8 cellular contexts compared by ENCODE assay signal in the genomic region with DNA sequence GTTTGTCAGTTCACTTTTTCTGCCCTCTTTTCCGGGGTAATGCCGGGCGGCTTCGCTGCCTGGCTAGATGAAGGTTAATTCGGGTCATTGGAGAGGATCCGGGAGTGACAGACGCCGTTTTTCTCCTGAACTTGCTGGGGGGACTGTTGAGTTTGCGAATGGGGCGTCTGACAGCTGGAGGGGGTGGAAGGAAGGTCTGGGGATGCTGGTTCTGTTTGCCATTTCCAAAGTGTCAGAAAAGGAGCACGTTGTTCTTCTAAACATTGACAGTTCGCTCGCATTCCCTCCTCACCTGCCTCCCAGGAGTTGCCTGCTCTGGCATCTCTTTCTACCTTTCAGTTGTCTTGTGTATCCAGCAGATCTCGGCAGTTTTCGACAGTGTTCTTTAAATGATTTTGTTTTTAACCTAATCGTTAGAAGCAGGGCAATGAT. TPM values are rescaled to one million over a fixed set of nuclear protein-coding genes. Genes with fewer than 3 reads are reported as not detected.
DNase-seq lines count a peak whose midpoint lies in the region; ATAC-seq and TF ChIP-seq lines count a peak whose summit lies in the region.

No MANE protein-coding gene starts in this region.

- TF ChIP-seq CTCF in cardiac fibroblast (IDR thresholded peaks at IDR 0.05; ENCODE audit: low read depth, low read length) = no peak

- H3K4me2 ChIP-seq in mesendoderm (ENCODE audit: low read length) = peak overlapping the region; percentile 88

- peak overlapping the region; percentile 9 for H3K18ac ChIP-seq in mesendoderm (ENCODE audit: low read length)

- WGBS in mesendoderm (ENCODE audit: extremely low coverage, insufficient coverage, low lambda C conversion rate) = no CpG with 5 or more reads among the region's 16 CpGs
- WGBS in urinary bladder = under 1% methylated on average over 16 of the region's 16 CpGs

- H2BK5ac ChIP-seq in mesendoderm (ENCODE audit: low read length) = no peak overlapping the region

- H4K5ac ChIP-seq in mesendoderm (ENCODE audit: low read length) = no peak overlapping the region

- peak overlapping the region; percentile 93 for H3K9ac ChIP-seq in mesendoderm (ENCODE audit: low read length)

- H3K79me1 ChIP-seq in mesendoderm (ENCODE audit: low read length) = peaks cover 8% of the 10 kb centered on the region

- H3K79me2 ChIP-seq in mesendoderm (ENCODE audit: control insufficient read depth, insufficient read depth, low read length) = peaks cover 30% of the 10 kb centered on the region

- no peak overlapping the region for H4K8ac ChIP-seq in mesendoderm (ENCODE audit: low read depth, low read length)

- H3K27me3 ChIP-seq in mesendoderm (ENCODE audit: insufficient read depth, low read length, poor library complexity) = no peaks in the 10 kb centered on the region

- H2BK15ac ChIP-seq in mesendoderm (replicated peaks; ENCODE audit: low read depth) = no peak overlapping the region

- no peak overlapping the region for H3K4ac ChIP-seq in mesendoderm (ENCODE audit: low read depth, low read length)

- ATAC-seq in GM21526 (IDR thresholded peaks at IDR 0.05; ENCODE audit: low FRiP score, unreplicated experiment) (peak; percentile 0), GM21576 (IDR thresholded peaks at IDR 0.05; ENCODE audit: unreplicated experiment) (no peak), GM18520 (IDR thresholded peaks at IDR 0.05; ENCODE audit: unreplicated experiment) (no peak)

- H3K56ac ChIP-seq in mesendoderm (ENCODE audit: low read length) = peak overlapping the region; percentile 93

- no peak overlapping the region for H3K23ac ChIP-seq in mesendoderm (ENCODE audit: low read length)

- H2AK5ac ChIP-seq in mesendoderm (ENCODE audit: low read length) = no peak overlapping the region

- no peak overlapping the region for H2BK120ac ChIP-seq in mesendoderm (ENCODE audit: low read depth, low read length)

- H3K4me3 ChIP-seq in cardiac fibroblast (replicated peaks in 1 of 2; ENCODE audit: low read depth in 2 of 2, low read length in 2 of 2) (peak overlapping the region; percentile 86 to 88), mesendoderm (ENCODE audit: low read length) (peak overlapping the region; percentile 90), urinary bladder (ENCODE audit: low read depth, low read length) (peak overlapping the region; percentile 77)

- DNase-seq in NCI-H146 treated with DMSO at 0.1 percent for 48 hours (lab: John Stamatoyannopoulos, UW; ENCODE audit: unreplicated experiment) = peak; percentile 56
- no peak for DNase-seq in cardiac fibroblast (ENCODE audit: low read depth in 2 of 2)
- DNase-seq in mesendoderm = peak; percentile 61
- DNase-seq in epidermal melanocyte (ENCODE audit: insufficient read length, low spot score) = no peak

- peaks cover 6% of the 10 kb centered on the region for H3K4me1 ChIP-seq in mesendoderm (ENCODE audit: control insufficient read depth, low read depth, low read length)
- peaks cover 1% of the 10 kb centered on the region for H3K4me1 ChIP-seq in urinary bladder (ENCODE audit: insufficient read depth)

- H3K36me3 ChIP-seq in mesendoderm (ENCODE audit: control insufficient read depth, insufficient read depth, low read length) (no peaks in the 10 kb centered on the region), urinary bladder (ENCODE audit: insufficient read depth) (no peaks in the 10 kb centered on the region)

- H3K27ac ChIP-seq in mesendoderm (ENCODE audit: low read depth, low read length) (no peak overlapping the region), urinary bladder (ENCODE audit: low read depth) (peak overlapping the region; percentile 98)

RNA-seq across cellular contexts. Expression of gene SELENOT, which starts 0.8 kb away (rescaled TPM):
- polyA plus RNA-seq in mesendoderm (2013, experiment 1 of 2) = 39.8 TPM
- 41.1 TPM for polyA plus RNA-seq in mesendoderm (2013, experiment 2 of 2)
- total RNA-seq in urinary bladder = 76.5 TPM
- 94.4 TPM for polyA plus RNA-seq in urinary bladder

RNA-seq across cellular contexts. Expression of gene EIF2A, which starts 57.3 kb away (rescaled TPM):
- polyA plus RNA-seq in mesendoderm (2013, experiment 1 of 2) = 107 TPM
- 108 TPM for polyA plus RNA-seq in mesendoderm (2013, experiment 2 of 2)
- total RNA-seq in urinary bladder = 194 TPM
- 63.3 TPM for polyA plus RNA-seq in urinary bladder

RNA-seq across cellular contexts. Expression of gene SERP1, which starts 57.6 kb away (rescaled TPM):
- 89.8 TPM for polyA plus RNA-seq in mesendoderm (2013, experiment 1 of 2)
- 93.4 TPM for polyA plus RNA-seq in mesendoderm (2013, experiment 2 of 2)
- total RNA-seq in urinary bladder = 144 TPM
- 115 TPM for polyA plus RNA-seq in urinary bladder

Comparison
In these comparisons a context has a peak if more than half of its experiments do, and no peak if none do; other contexts are left out.
1. DNase-seq: peak in NCI-H146 treated with DMSO at 0.1 percent for 48 hours (single experiment) and mesendoderm (single experiment); none in cardiac fibroblast (0 of 2) and epidermal melanocyte (single experiment).
2. Peak in every context shown above with its lines, with median percentiles within 50 percentile points of each other: H3K4me3 ChIP-seq.